Comparison of ENCODE assay signal across 13 cellular contexts in the genomic region with DNA sequence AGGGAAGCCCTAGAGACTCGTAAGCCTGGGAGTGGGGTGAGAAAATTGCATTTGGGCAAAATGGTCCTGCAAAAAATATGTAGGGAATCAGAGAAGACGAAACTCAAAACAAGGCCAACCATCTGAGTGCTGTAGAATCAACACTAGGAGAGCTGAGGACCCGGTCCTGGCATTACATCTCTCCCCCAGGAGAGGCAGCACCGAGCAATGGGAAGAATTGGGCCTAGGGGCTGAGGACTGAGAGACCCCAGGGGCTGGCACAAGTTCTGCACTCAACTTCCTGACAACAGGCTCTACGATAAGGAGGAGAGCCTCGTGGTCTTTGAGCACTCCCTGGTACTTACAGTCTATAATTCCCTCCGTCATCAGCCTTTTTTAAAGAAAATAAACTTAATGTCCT.
DNase-seq lines count a peak whose midpoint lies in the region; ATAC-seq and TF ChIP-seq lines count a peak whose summit lies in the region.
"Had no signal": no experiment of that assay in that cellular context is flagged by ENCODE, and none has a peak within 500 bp of the region (broad histone marks: within the 10 kb centered on the region; RNA-seq: fewer than 3 reads in every experiment).

No MANE protein-coding gene starts in this region.

- ATAC-seq in HG02610 (IDR thresholded peaks at IDR 0.05; ENCODE audit: unreplicated experiment) = no peak
- ATAC-seq: heart right ventricle had no signal

- no peaks in the 10 kb centered on the region for H3K4me1 ChIP-seq in MM.1S (ENCODE audit: low read length)

- H2AFZ ChIP-seq in MM.1S (ENCODE audit: low read length) = no peak overlapping the region

- POLR2A ChIA-PET in GM10248 (lab: Yijun Ruan, JAX) = no interaction called here

- no peak overlapping the region for H3K9ac ChIP-seq in MM.1S (ENCODE audit: low read length)

- DNase-seq in GM10248 (ENCODE audit: extremely low spot score) = no peak
- no peak for DNase-seq in MM.1S
- DNase-seq in coronary artery (ENCODE audit: low spot score) = no peak
- no peak for DNase-seq in retinal pigment epithelial cell (ENCODE audit: low read depth)
- no peak for DNase-seq in NCI-H510A (lab: John Stamatoyannopoulos, UW)
- no peak for DNase-seq in NCI-H1105 treated with DMSO at 0.1 percent for 48 hours (lab: John Stamatoyannopoulos, UW)
- DNase-seq: activated CD4-positive, alpha-beta T cell treated with anti-CD3 and anti-CD28 coated beads for 48 hours; heart right ventricle; MG63; RPMI8226; stimulated activated CD4-positive, alpha-beta T cell treated with anti-CD3 and anti-CD28 coated beads, Interleukin-1b, Interleukin-23, amount 100 ng/mL, for 48 hours; testis had no signal

- H3K27ac ChIP-seq in MM.1S (ENCODE audit: low read length) (no peak overlapping the region), coronary artery (peak overlapping the region; percentile 64 to 91)

- no peak overlapping the region for H3K4me2 ChIP-seq in MM.1S (ENCODE audit: low read depth, low read length)

- no peak overlapping the region for H3K4me3 ChIP-seq in MM.1S (ENCODE audit: low read length)
- H3K4me3 ChIP-seq in coronary artery = no peak overlapping the region
- no peak overlapping the region for H3K4me3 ChIP-seq in retinal pigment epithelial cell (ENCODE audit: low read length)
- H3K4me3 ChIP-seq: heart right ventricle, MG63, testis had no signal

- TF ChIP-seq CTCF in GM10248 (IDR thresholded peaks at IDR 0.05; ENCODE audit: control extremely low read depth, extremely low read depth, low read depth, missing control alignments) = peak; percentile 10
- peak; percentile 52 for TF ChIP-seq CTCF in MM.1S (IDR thresholded peaks at IDR 0.05; ENCODE audit: low read length)
- no peak for TF ChIP-seq CTCF in coronary artery (IDR thresholded peaks at IDR 0.05)
- peak; percentile 51 for TF ChIP-seq CTCF in retinal pigment epithelial cell (conservative IDR thresholded peaks at IDR 0.05; ENCODE audit: low read depth, low read length)

- no peaks in the 10 kb centered on the region for H3K36me3 ChIP-seq in MM.1S (replicated peaks; ENCODE audit: insufficient read depth, low read length)
- H3K36me3 ChIP-seq: heart right ventricle, MG63 had no signal

- no peaks in the 10 kb centered on the region for H3F3A ChIP-seq in MM.1S (ENCODE audit: insufficient read depth, low read length)

- no peaks in the 10 kb centered on the region for H3K27me3 ChIP-seq in MM.1S (replicated peaks; ENCODE audit: insufficient read depth, low read length)
- H3K27me3 ChIP-seq: heart right ventricle, MG63, testis had no signal

- H3K9me3 ChIP-seq in MM.1S (replicated peaks; ENCODE audit: insufficient read depth, low read length) = no peaks in the 10 kb centered on the region
- H3K9me3 ChIP-seq: heart right ventricle, MG63, testis had no signal

- H4K20me1 ChIP-seq in MM.1S (ENCODE audit: insufficient read depth, low read length) = no peaks in the 10 kb centered on the region

- H3K79me2 ChIP-seq in MM.1S (ENCODE audit: low read length) = no peaks in the 10 kb centered on the region

- CTCF ChIA-PET in GM10248 (lab: Yijun Ruan, JAX) = interaction anchor here (1.2 to 1.3 kb wide), 2 partner anchors 12 to 60 kb away, joined by 3 to 4 read pairs; no protein-coding TSS in a partner anchor

- H3K9me2 ChIP-seq in MM.1S (replicated peaks; ENCODE audit: insufficient read depth, low read length) = no peaks in the 10 kb centered on the region
